1 cellular context compared by ENCODE assay signal in the genomic region with DNA sequence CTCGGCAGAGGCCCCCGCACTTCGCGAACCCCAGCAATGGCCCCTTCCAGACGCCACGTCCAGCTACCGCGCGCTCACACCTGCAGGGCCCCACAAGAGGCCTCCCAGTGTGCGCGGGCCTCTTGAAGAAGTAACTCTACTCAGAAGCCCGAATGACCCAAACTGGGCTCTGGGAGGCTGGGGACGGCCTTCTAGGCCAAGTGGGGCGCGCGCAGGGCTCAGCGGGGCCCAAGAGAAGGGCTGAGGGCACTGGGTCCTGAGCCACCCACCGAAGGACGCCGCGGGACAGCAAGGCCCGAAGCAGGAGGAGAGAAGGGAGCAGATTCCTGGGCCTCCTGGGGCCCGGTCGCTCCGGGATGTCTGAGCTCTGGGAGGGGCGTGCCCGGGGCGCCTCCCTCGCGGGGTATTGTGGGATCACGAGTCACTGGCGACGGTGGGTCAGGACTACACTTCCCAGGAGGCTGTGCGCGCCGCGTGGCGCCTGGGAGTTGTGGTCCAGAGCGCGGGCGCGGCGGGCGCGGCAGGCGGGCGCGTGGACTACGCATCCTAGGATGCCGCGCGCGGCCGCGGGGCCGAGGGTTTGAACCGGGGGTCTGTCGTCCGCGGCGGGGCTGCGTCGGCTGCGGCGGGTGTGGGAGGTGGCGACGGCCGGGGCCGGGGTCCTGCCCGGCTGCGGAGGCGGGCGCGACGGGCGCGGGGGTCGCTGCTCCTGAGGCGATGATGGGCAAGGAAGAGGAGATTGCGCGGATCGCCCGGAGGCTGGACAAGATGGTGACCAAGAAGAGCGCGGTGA.
A peak's percentile ranks its signal among the peaks of the same experiment; 100 is the strongest.
TF ChIP-seq lines count a peak whose summit lies in the region.

Gene TCEA2 (plus strand): TSS at position 603 of the 793 bp plus-strand sequence. CDS start 115 bp downstream, at position 718.

TF ChIP-seq in H1, 55 proteins besides CTCF, POLR2A, EP300 and RAD21:
- TF ChIP-seq TEAD4 (IDR thresholded peaks at IDR 0.05; ENCODE audit: low read depth, low read length) (no peak), CHD7 (IDR thresholded peaks at IDR 0.05; ENCODE audit: insufficient replicate concordance, low read length) (no peak), SIX5 (IDR thresholded peaks at IDR 0.05; ENCODE audit: low read depth, low read length) (peak; percentile 99), NANOG (IDR thresholded peaks at IDR 0.05; ENCODE audit: insufficient read depth, low read depth, low read length, poor library complexity, severe bottlenecking) (no peak), BRCA1 (IDR thresholded peaks at IDR 0.05; ENCODE audit: low read depth, low read length) (no peak), CHD2 (IDR thresholded peaks at IDR 0.05; ENCODE audit: low read length) (0 out of 2 replicates have a peak, but pooled peaks have one; percentile 23), PHF8 (conservative IDR thresholded peaks at IDR 0.05; ENCODE audit: low read depth, low read length) (peak; percentile 41), KDM5A (IDR thresholded peaks at IDR 0.05; ENCODE audit: low read length) (0 out of 2 replicates have a peak, but pooled peaks have one; percentile 3), POU5F1 (IDR thresholded peaks at IDR 0.05; ENCODE audit: low read depth, low read length) (no peak), SAP30 (IDR thresholded peaks at IDR 0.05; ENCODE audit: insufficient read depth, insufficient replicate concordance, low read length) (no peak), FOSL1 (IDR thresholded peaks at IDR 0.05; ENCODE audit: insufficient read depth, low read depth, low read length) (no peak), RXRA (IDR thresholded peaks at IDR 0.05; ENCODE audit: insufficient read depth, low read depth, low read length) (no peak), ZNF274 (IDR thresholded peaks at IDR 0.05; ENCODE audit: borderline replicate concordance, extremely low read depth, low read length) (no peak), SRF (IDR thresholded peaks at IDR 0.05; ENCODE audit: low read depth, low read length) (peak; percentile 24; the same call in 1 of the 2 replicates), RBBP5 (IDR thresholded peaks at IDR 0.05; ENCODE audit: borderline replicate concordance, low read depth, low read length) (no peak), BACH1 (IDR thresholded peaks at IDR 0.05; ENCODE audit: low read length) (peak; percentile 44; the same call in 1 of the 2 replicates), ATF2 (IDR thresholded peaks at IDR 0.05; ENCODE audit: low read length) (no peak), SP4 (IDR thresholded peaks at IDR 0.05; ENCODE audit: low read length) (no peak), JUN (IDR thresholded peaks at IDR 0.05; ENCODE audit: low read depth, low read length) (no peak), CTBP2 (IDR thresholded peaks at IDR 0.05; ENCODE audit: borderline replicate concordance, insufficient read depth, insufficient read length, low read length) (no peak), TAF7 (optimal IDR thresholded peaks at IDR 0.05; ENCODE audit: borderline replicate concordance, low read depth, low read length) (no peak), SUZ12 (IDR thresholded peaks at IDR 0.05; ENCODE audit: low read length) (no peak), SP1 (IDR thresholded peaks at IDR 0.05; ENCODE audit: low read depth, low read length) (0 out of 2 replicates have a peak, but pooled peaks have one; percentile 30), SIRT6 (IDR thresholded peaks at IDR 0.05; ENCODE audit: low read length) (no peak), SIN3A (conservative IDR thresholded peaks at IDR 0.05 in 1 of 2, IDR thresholded peaks at IDR 0.05 in 1 of 2; ENCODE audit: low read depth in 1 of 2, low read length in 2 of 2) (peak; percentile 30 to 87; a peak in 2 of 4 replicates), KDM4A (IDR thresholded peaks at IDR 0.05; ENCODE audit: low read depth, low read length, severe bottlenecking) (peak; percentile 95), JUND (IDR thresholded peaks at IDR 0.05; ENCODE audit: low read length) (no peak), TAF1 (IDR thresholded peaks at IDR 0.05; ENCODE audit: low read depth, low read length) (peak; percentile 38), SP2 (IDR thresholded peaks at IDR 0.05; ENCODE audit: low read length) (no peak), GABPA (IDR thresholded peaks at IDR 0.05; ENCODE audit: borderline replicate concordance, insufficient read depth, low read length) (no peak), POLR2AphosphoS5 (IDR thresholded peaks at IDR 0.05; ENCODE audit: low read depth, low read length) (no peak), TCF12 (IDR thresholded peaks at IDR 0.05; ENCODE audit: low read depth, low read length) (no peak), GTF2F1 (IDR thresholded peaks at IDR 0.05; ENCODE audit: borderline replicate concordance, low read depth, low read length) (no peak), CEBPB (IDR thresholded peaks at IDR 0.05; ENCODE audit: low read depth, low read length) (no peak), CREB1 (IDR thresholded peaks at IDR 0.05) (peak; percentile 74), YY1 (IDR thresholded peaks at IDR 0.05; ENCODE audit: low read depth, low read length) (no peak), CBX5 (IDR thresholded peaks at IDR 0.05; ENCODE audit: low read depth, low read length) (no peak), HDAC6 (IDR thresholded peaks at IDR 0.05; ENCODE audit: low read depth, low read length) (no peak), RNF2 (IDR thresholded peaks at IDR 0.05; ENCODE audit: borderline replicate concordance, low read depth, low read length, missing control alignments, poor library complexity, severe bottlenecking) (no peak), ASH2L (IDR thresholded peaks at IDR 0.05; ENCODE audit: low read length) (no peak), RFX5 (IDR thresholded peaks at IDR 0.05; ENCODE audit: borderline replicate concordance, low read depth, low read length) (no peak), EGR1 (IDR thresholded peaks at IDR 0.05; ENCODE audit: borderline replicate concordance, low read depth, low read length) (no peak), BCL11A (IDR thresholded peaks at IDR 0.05; ENCODE audit: low read depth in 2 of 2, low read length in 2 of 2) (no peak), CHD1 (IDR thresholded peaks at IDR 0.05; ENCODE audit: low read depth, low read length) (no peak), EZH2 (IDR thresholded peaks at IDR 0.05; ENCODE audit: low read depth, low read length, severe bottlenecking) (no peak)
- TF ChIP-seq, protein P1, sequence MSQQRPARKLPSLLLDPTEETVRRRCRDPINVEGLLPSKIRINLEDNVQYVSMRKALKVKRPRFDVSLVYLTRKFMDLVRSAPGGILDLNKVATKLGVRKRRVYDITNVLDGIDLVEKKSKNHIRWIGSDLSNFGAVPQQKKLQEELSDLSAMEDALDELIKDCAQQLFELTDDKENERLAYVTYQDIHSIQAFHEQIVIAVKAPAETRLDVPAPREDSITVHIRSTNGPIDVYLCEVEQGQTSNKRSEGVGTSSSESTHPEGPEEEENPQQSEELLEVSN (IDR thresholded peaks at IDR 0.05): no peak
- TF ChIP-seq, protein P2, sequence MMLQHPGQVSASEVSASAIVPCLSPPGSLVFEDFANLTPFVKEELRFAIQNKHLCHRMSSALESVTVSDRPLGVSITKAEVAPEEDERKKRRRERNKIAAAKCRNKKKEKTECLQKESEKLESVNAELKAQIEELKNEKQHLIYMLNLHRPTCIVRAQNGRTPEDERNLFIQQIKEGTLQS (IDR thresholded peaks at IDR 0.05; ENCODE audit: insufficient read depth, low read depth, low read length): peak; percentile 64
- TF ChIP-seq, protein P3, sequence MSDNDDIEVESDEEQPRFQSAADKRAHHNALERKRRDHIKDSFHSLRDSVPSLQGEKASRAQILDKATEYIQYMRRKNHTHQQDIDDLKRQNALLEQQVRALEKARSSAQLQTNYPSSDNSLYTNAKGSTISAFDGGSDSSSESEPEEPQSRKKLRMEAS (IDR thresholded peaks at IDR 0.05): peak; percentile 62; the same call in 1 of the 2 replicates
- TF ChIP-seq, protein P4, sequence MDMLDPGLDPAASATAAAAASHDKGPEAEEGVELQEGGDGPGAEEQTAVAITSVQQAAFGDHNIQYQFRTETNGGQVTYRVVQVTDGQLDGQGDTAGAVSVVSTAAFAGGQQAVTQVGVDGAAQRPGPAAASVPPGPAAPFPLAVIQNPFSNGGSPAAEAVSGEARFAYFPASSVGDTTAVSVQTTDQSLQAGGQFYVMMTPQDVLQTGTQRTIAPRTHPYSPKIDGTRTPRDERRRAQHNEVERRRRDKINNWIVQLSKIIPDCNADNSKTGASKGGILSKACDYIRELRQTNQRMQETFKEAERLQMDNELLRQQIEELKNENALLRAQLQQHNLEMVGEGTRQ (IDR thresholded peaks at IDR 0.05; ENCODE audit: low read length): no peak
